ENCODE assay signal across 9 cellular contexts in genomic region chr6:110980648-110981047, GRCh38. TPM values are rescaled to one million over a fixed set of nuclear protein-coding genes. Genes with fewer than 3 reads are reported as not detected.
DNase-seq lines count a peak whose midpoint lies in the region; ATAC-seq and TF ChIP-seq lines count a peak whose summit lies in the region.
"Had no signal": no experiment of that assay in that cellular context is flagged by ENCODE, and none has a peak within 500 bp of the region (broad histone marks: within the 10 kb centered on the region; RNA-seq: fewer than 3 reads in every experiment).

No MANE protein-coding gene starts in this region.

- H3F3A ChIP-seq in Loucy (ENCODE audit: low read depth) = no peaks in the 10 kb centered on the region

- DNase-seq in Caco-2 = no peak
- DNase-seq in chondrocyte (ENCODE audit: low spot score) = no peak
- no peak for DNase-seq in posterior cingulate gyrus
- DNase-seq in NCI-H2227 (lab: John Stamatoyannopoulos, UW; ENCODE audit: unreplicated experiment) = no peak
- DNase-seq: central memory CD4-positive, alpha-beta T cell had no signal

- H3K4me2 ChIP-seq in Loucy (ENCODE audit: low read depth, low read length, poor library complexity, severe bottlenecking) = peak overlapping the region; percentile 81

- peaks cover 12% of the 10 kb centered on the region for H3K4me1 Mint-ChIP-seq in Caco-2 (ENCODE audit: low read depth, unreplicated experiment)
- H3K4me1 Mint-ChIP-seq in chondrocyte (ENCODE audit: low read depth) = peaks cover 20% of the 10 kb centered on the region
- peaks cover 15% of the 10 kb centered on the region for H3K4me1 Mint-ChIP-seq in nephron

- peak overlapping the region; percentile 84 for H3K9ac ChIP-seq in Loucy (ENCODE audit: low read depth, low read length, poor library complexity, severe bottlenecking)

- H3K36me3 ChIP-seq in Caco-2 (ENCODE audit: control insufficient read depth, insufficient read depth, low read length) (no peaks in the 10 kb centered on the region), Loucy (ENCODE audit: insufficient read depth, low read length) (peaks cover 3% of the 10 kb centered on the region; the same call in 1 of the 2 replicates)

- no peaks in the 10 kb centered on the region for H3K9me2 ChIP-seq in Loucy (replicated peaks; ENCODE audit: low read depth, low read length)

- POLR2A ChIA-PET in Caco-2 (lab: Charles Lee) = no interaction called here

- intact Hi-C loops in Caco-2 (cut with micrococcal nuclease; ENCODE audit: unreplicated experiment) (loop anchor here (2.0 to 5.0 kb wide), 2 partner anchors 22 to 163 kb away; partner anchors contain the start of genes CDK19 and GTF3C6), posterior cingulate gyrus (cut with DNase I) (loop anchor here (1.0 kb wide), 1 partner anchor 22 kb away; the partner anchor contains the start of gene GTF3C6)

- TF ChIP-seq CTCF in Caco-2 (IDR thresholded peaks at IDR 0.05; ENCODE audit: insufficient read depth in 1 of 2, low read depth in 1 of 2, low read length in 1 of 2, severe bottlenecking in 1 of 2, unreplicated experiment in 1 of 2) (no peak), Loucy (conservative IDR thresholded peaks at IDR 0.05; ENCODE audit: low read length) (no peak), chondrocyte (IDR thresholded peaks at IDR 0.05) (no peak), nephron (IDR thresholded peaks at IDR 0.05; ENCODE audit: unreplicated experiment in 3 of 3) (no peak)

- ATAC-seq in GM21423 (IDR thresholded peaks at IDR 0.05; ENCODE audit: unreplicated experiment) (no peak), GM19452 (IDR thresholded peaks at IDR 0.05; ENCODE audit: unreplicated experiment) (no peak)

- H3K27me3 ChIP-seq in Caco-2 (replicated peaks; ENCODE audit: control insufficient read depth, insufficient read depth, low read length) (no peaks in the 10 kb centered on the region), Loucy (ENCODE audit: insufficient read depth, low read length, poor library complexity, severe bottlenecking) (no peaks in the 10 kb centered on the region)

- H3K9me3 Mint-ChIP-seq in Caco-2 (ENCODE audit: unreplicated experiment) (no peaks in the 10 kb centered on the region), chondrocyte (ENCODE audit: low read depth) (peaks cover 4% of the 10 kb centered on the region), nephron (peaks cover 20% of the 10 kb centered on the region)

- H3K27me3 Mint-ChIP-seq in Caco-2 (ENCODE audit: insufficient read depth, unreplicated experiment) = no peaks in the 10 kb centered on the region
- H3K27me3 Mint-ChIP-seq in chondrocyte (ENCODE audit: low read depth) = no peaks in the 10 kb centered on the region
- H3K27me3 Mint-ChIP-seq in nephron (ENCODE audit: low read depth) = no peaks in the 10 kb centered on the region

- no peak overlapping the region for H3K4me3 ChIP-seq in Caco-2 (ENCODE audit: low read depth, low read length)
- peak overlapping the region; percentile 97 for H3K4me3 ChIP-seq in Loucy (ENCODE audit: low read length, poor library complexity, severe bottlenecking)

- H3K27ac Mint-ChIP-seq in Caco-2 (ENCODE audit: unreplicated experiment) (peak overlapping the region; percentile 98), chondrocyte (ENCODE audit: unreplicated experiment) (peak overlapping the region; percentile 99), nephron (peak overlapping the region; percentile 95 to 99 (median 99))

- H3K36me3 Mint-ChIP-seq in Caco-2 (ENCODE audit: insufficient read depth, unreplicated experiment) (peaks cover 23% of the 10 kb centered on the region), chondrocyte (ENCODE audit: low read depth) (peaks cover 4% of the 10 kb centered on the region), nephron (ENCODE audit: low read depth) (peaks cover 40% of the 10 kb centered on the region)

- H3K4me3 Mint-ChIP-seq in Caco-2 (ENCODE audit: unreplicated experiment) (peak overlapping the region; percentile 95), chondrocyte (ENCODE audit: unreplicated experiment) (peak overlapping the region; percentile 98), nephron (peak overlapping the region; percentile 99 to 100 (median 99))

- CTCF ChIA-PET in Caco-2 (lab: Charles Lee) = no interaction called here

- H3K4me1 ChIP-seq in Caco-2 = no peaks in the 10 kb centered on the region
- peaks cover 27% of the 10 kb centered on the region for H3K4me1 ChIP-seq in Loucy (ENCODE audit: insufficient read depth, low read length, poor library complexity, severe bottlenecking)

- H3K79me2 ChIP-seq in Loucy (ENCODE audit: insufficient read depth, low read length) = peaks cover 45% of the 10 kb centered on the region

- H4K20me1 ChIP-seq in Loucy (ENCODE audit: insufficient read depth, low read length, poor library complexity, severe bottlenecking) = peaks cover 10% of the 10 kb centered on the region

- H3K9me3 ChIP-seq in Caco-2 (no peaks in the 10 kb centered on the region), Loucy (ENCODE audit: insufficient read depth, low read depth, low read length) (no peaks in the 10 kb centered on the region)

- no peak overlapping the region for H2AFZ ChIP-seq in Loucy (ENCODE audit: low read length)

- no TSS peak for BruUV-seq in Caco-2 (replicated peaks; lab: Mats Ljungman, UMichigan)

RNA-seq across cellular contexts. Expression of gene RPF2, which starts 1.2 kb away (rescaled TPM):
- 41.4 and 42.9 TPM in 2 replicates for total RNA-seq in Caco-2 (2022)
- total RNA-seq in chondrocyte = 16.9 to 19.4 TPM (median 17.1 TPM) in 3 replicates

RNA-seq across cellular contexts. Expression of gene GTF3C6, which starts 22.1 kb away (rescaled TPM):
- total RNA-seq in Caco-2 (2022) = 109 and 114 TPM in 2 replicates
- total RNA-seq in chondrocyte = 67.5 to 89.4 TPM (median 79.5 TPM) in 3 replicates
